Comparison of ENCODE assay signal across 19 cellular contexts in genomic region chr11:78323356-78323755, GRCh38.
DNase-seq lines count a peak whose midpoint lies in the region; ATAC-seq and TF ChIP-seq lines count a peak whose summit lies in the region.
"Had no signal": no experiment of that assay in that cellular context is flagged by ENCODE, and none has a peak within 500 bp of the region (broad histone marks: within the 10 kb centered on the region; RNA-seq: fewer than 3 reads in every experiment).

No MANE protein-coding gene starts in this region.

- no peaks in the 10 kb centered on the region for H3K9me3 ChIP-seq in prostate gland

- no peak for TF ChIP-seq POLR2A in prostate gland (IDR thresholded peaks at IDR 0.05)

- 87% methylated on average over 6 of the region's 6 CpGs for WGBS in urinary bladder
- WGBS in prostate gland, result 89% methylated on average over 6 of the region's 6 CpGs

- H3K36me3 Mint-ChIP-seq in memory B cell, result peaks cover under 1% of the 10 kb centered on the region
- H3K36me3 Mint-ChIP-seq: CD4-positive, CD25-positive, alpha-beta regulatory T cell had no signal

- H3K4me1 ChIP-seq in urinary bladder (ENCODE audit: insufficient read depth), result no peaks in the 10 kb centered on the region
- H3K4me1 ChIP-seq in prostate gland (replicated peaks), result no peaks in the 10 kb centered on the region

- H3K9me3 Mint-ChIP-seq in memory B cell, result no peaks in the 10 kb centered on the region
- H3K9me3 Mint-ChIP-seq: H9 had no signal

- TF ChIP-seq CTCF in prostate gland (IDR thresholded peaks at IDR 0.05), result no peak

- H3K27me3 ChIP-seq in prostate gland (replicated peaks; ENCODE audit: insufficient read depth), result no peaks in the 10 kb centered on the region

- peak in 1 of 2 donors; percentile 14 for DNase-seq in memory B cell (ENCODE audit: low spot score in 2 of 2)
- DNase-seq in prostate gland (ENCODE audit: low spot score), result no peak
- no peak for DNase-seq in activated CD4-positive, alpha-beta T cell treated with anti-CD3 and anti-CD28 coated beads for 4 hours
- DNase-seq in EL, result no peak
- DNase-seq: ACHN; AML-193; CD4-positive, CD25-positive, alpha-beta regulatory T cell; H9; NCI-H1048; NCI-H1436 treated with DMSO at 0.1 percent for 48 hours; NCI-H2029 treated with DMSO at 0.1 percent for 48 hours; NCI-H2171 treated with DMSO at 0.1 percent for 48 hours; NCI-H446 treated with DMSO at 0.1 percent for 48 hours; RPMI8226; SIG-M5 had no signal

- H3K4me3 ChIP-seq in urinary bladder (ENCODE audit: low read depth, low read length) (no peak overlapping the region), prostate gland (no peak overlapping the region)

- no peak overlapping the region for H3K27ac Mint-ChIP-seq in memory B cell
- H3K27ac Mint-ChIP-seq: H9 had no signal

- no peak overlapping the region for H3K4me3 Mint-ChIP-seq in memory B cell
- H3K4me3 Mint-ChIP-seq: CD4-positive, CD25-positive, alpha-beta regulatory T cell; H9 had no signal

- H3K4me1 Mint-ChIP-seq in memory B cell, result peaks cover 41% of the 10 kb centered on the region

- H3K36me3 ChIP-seq in urinary bladder (ENCODE audit: insufficient read depth) (no peaks in the 10 kb centered on the region), prostate gland (no peaks in the 10 kb centered on the region)

- intact Hi-C loops in prostate gland (cut with DNase I), result no loop called here

- H3K27ac ChIP-seq in urinary bladder (ENCODE audit: low read depth) (peak overlapping the region; percentile 38), prostate gland (no peak overlapping the region)
- H3K27ac ChIP-seq: HL-60 had no signal

- no peaks in the 10 kb centered on the region for H3K27me3 Mint-ChIP-seq in memory B cell
- H3K27me3 Mint-ChIP-seq: CD4-positive, CD25-positive, alpha-beta regulatory T cell had no signal

- ATAC-seq in GM18511 (IDR thresholded peaks at IDR 0.05; ENCODE audit: unreplicated experiment) (peak; percentile 77), HG03378 (IDR thresholded peaks at IDR 0.05; ENCODE audit: unreplicated experiment) (peak; percentile 40), memory B cell (ENCODE audit: low read depth) (peak; percentile 93)

Comparison
In these comparisons a context has a peak if more than half of its experiments do, and no peak if none do; other contexts are left out.
1. ATAC-seq: peak in every context shown above with its lines; median percentile 93 in memory B cell; 77 in GM18511; 40 in HG03378.